9 cellular contexts compared by ENCODE assay signal in genomic region chr2:138373993-138374408, GRCh38.
A peak's percentile ranks its signal among the peaks of the same experiment; 100 is the strongest.
DNase-seq lines count a peak whose midpoint lies in the region; ATAC-seq and TF ChIP-seq lines count a peak whose summit lies in the region.
"Had no signal": no experiment of that assay in that cellular context is flagged by ENCODE, and none has a peak within 500 bp of the region (broad histone marks: within the 10 kb centered on the region; RNA-seq: fewer than 3 reads in every experiment).

No MANE protein-coding gene starts in this region.

- H3K27ac ChIP-seq in Karpas-422 (ENCODE audit: low read length) (no peak overlapping the region), spleen (no peak overlapping the region)
- H3K27ac ChIP-seq: epithelial cell of prostate had no signal

- no peak overlapping the region for H3K4me3 ChIP-seq in Karpas-422 (ENCODE audit: low read length)
- no peak overlapping the region for H3K4me3 ChIP-seq in spleen

- no peak overlapping the region for H2AFZ ChIP-seq in Karpas-422 (ENCODE audit: low read length)

- 0 out of 2 replicates have a peak, but pooled peaks cover 2% of the 10 kb centered on the region for H3K27me3 ChIP-seq in Karpas-422 (ENCODE audit: low read length)
- H3K27me3 ChIP-seq in spleen (replicated peaks in 1 of 7), result no peaks in the 10 kb centered on the region

- H3K9me2 ChIP-seq in Karpas-422 (replicated peaks; ENCODE audit: insufficient read depth, low read length), result no peaks in the 10 kb centered on the region

- no peaks in the 10 kb centered on the region for H3K4me1 Mint-ChIP-seq in effector memory CD8-positive, alpha-beta T cell (ENCODE audit: low read depth in 2 of 2)

- no peak overlapping the region for H3K9ac ChIP-seq in Karpas-422 (ENCODE audit: low read length)

- 0 out of 2 replicates have a peak, but pooled peaks cover 5% of the 10 kb centered on the region for H4K20me1 ChIP-seq in Karpas-422 (ENCODE audit: insufficient read depth, low read depth, low read length)

- no peaks in the 10 kb centered on the region for H3K27me3 Mint-ChIP-seq in effector memory CD8-positive, alpha-beta T cell

- H3K9me3 ChIP-seq in Karpas-422 (ENCODE audit: low read length) (no peaks in the 10 kb centered on the region), spleen (no peaks in the 10 kb centered on the region)

- H3K79me2 ChIP-seq in Karpas-422 (ENCODE audit: low read length), result no peaks in the 10 kb centered on the region

- 64 to 86% (median 78%) methylated on average over 1 of the region's 1 CpG for WGBS in spleen, 5 donors

- intact Hi-C loops in spleen (cut with DNase I; ENCODE audit: low total_unique reads), result no loop called here

- H3K9me3 Mint-ChIP-seq in effector memory CD8-positive, alpha-beta T cell, result peaks cover 0 to 7% of the 10 kb centered on the region in 2 donors

- H3K4me3 Mint-ChIP-seq in effector memory CD8-positive, alpha-beta T cell, result no peak overlapping the region

- DNase-seq in AG08395 (ENCODE audit: low spot score) (peak; percentile 42), Karpas-422 (peak; percentile 69), foreskin melanocyte (peak; percentile 11), spleen (no peak)
- no peak for DNase-seq in stimulated activated CD8-positive, alpha-beta memory T cell treated with anti-CD3 and anti-CD28 coated beads, Interleukin-4, amount 100 ng/mL, for 48 hours
- no peak for DNase-seq in effector memory CD8-positive, alpha-beta T cell

- ATAC-seq in GM18502 (IDR thresholded peaks at IDR 0.05; ENCODE audit: poor library complexity, unreplicated experiment) (peak; percentile 69), SK-N-SH treated with all-trans-retinoic acid at 6 μM for 48 hours (peak; percentile 71)
- no peak for ATAC-seq in effector memory CD8-positive, alpha-beta T cell (replicated peaks)

- no peaks in the 10 kb centered on the region for H3K36me3 ChIP-seq in Karpas-422 (ENCODE audit: insufficient read depth, low read length)
- H3K36me3 ChIP-seq in spleen, result no peaks in the 10 kb centered on the region

- TF ChIP-seq POLR2A in spleen (IDR thresholded peaks at IDR 0.05), result no peak

- peak in 6 of 11 experiments; percentile 19 to 53 (median 42) for TF ChIP-seq CTCF in spleen (IDR thresholded peaks at IDR 0.05 in 8 of 11, conservative IDR thresholded peaks at IDR 0.05 in 3 of 11)

- no peaks in the 10 kb centered on the region for H3K36me3 Mint-ChIP-seq in effector memory CD8-positive, alpha-beta T cell (ENCODE audit: insufficient read depth)

- no peak overlapping the region for H3K4me2 ChIP-seq in Karpas-422 (ENCODE audit: low read depth, low read length, poor library complexity, severe bottlenecking)

- no peaks in the 10 kb centered on the region for H3K4me1 ChIP-seq in Karpas-422 (ENCODE audit: low read length)
- H3K4me1 ChIP-seq in spleen, result no peaks in the 10 kb centered on the region

- H3K27ac Mint-ChIP-seq in effector memory CD8-positive, alpha-beta T cell, result no peak overlapping the region

TF ChIP-seq in SK-N-SH treated with all-trans-retinoic acid at 6 μM for 48 hours, 23 proteins besides CTCF, POLR2A, EP300 and RAD21:
- TF ChIP-seq PPARA (CRISPR knock-in tag; IDR thresholded peaks at IDR 0.05; ENCODE audit: borderline replicate concordance) (no peak), OSR1 (CRISPR knock-in tag; IDR thresholded peaks at IDR 0.05) (no peak), CREB5 (CRISPR knock-in tag; IDR thresholded peaks at IDR 0.05; ENCODE audit: low read depth) (no peak), TCF4 (CRISPR knock-in tag; IDR thresholded peaks at IDR 0.05; ENCODE audit: borderline replicate concordance) (peak; percentile 58; the same call in 1 of the 2 replicates), SNAI2 (CRISPR knock-in tag; IDR thresholded peaks at IDR 0.05) (no peak), GLIS3 (CRISPR knock-in tag; IDR thresholded peaks at IDR 0.05) (no peak), ZFP3 (CRISPR knock-in tag; IDR thresholded peaks at IDR 0.05) (no peak), TOX (CRISPR knock-in tag; IDR thresholded peaks at IDR 0.05; ENCODE audit: borderline replicate concordance) (no peak), CSRNP3 (CRISPR knock-in tag; IDR thresholded peaks at IDR 0.05) (no peak), ZNF565 (CRISPR knock-in tag; conservative IDR thresholded peaks at IDR 0.05; ENCODE audit: low read depth) (no peak), TSHZ2 (CRISPR knock-in tag; IDR thresholded peaks at IDR 0.05) (no peak), PATZ1 (CRISPR knock-in tag; IDR thresholded peaks at IDR 0.05; ENCODE audit: borderline replicate concordance) (no peak), ISL1 (CRISPR knock-in tag; IDR thresholded peaks at IDR 0.05) (peak; percentile 68), ZNF70 (CRISPR knock-in tag; IDR thresholded peaks at IDR 0.05) (no peak), ZC3H10 (CRISPR knock-in tag; IDR thresholded peaks at IDR 0.05) (no peak)

Comparison
In these comparisons a context has a peak if more than half of its experiments do, and no peak if none do; other contexts are left out.
1. DNase-seq: peak in AG08395 (single experiment), Karpas-422 (single experiment) and foreskin melanocyte (single experiment); none in spleen (single experiment), stimulated activated CD8-positive, alpha-beta memory T cell treated with anti-CD3 and anti-CD28 coated beads, Interleukin-4, amount 100 ng/mL, for 48 hours (single experiment) and effector memory CD8-positive, alpha-beta T cell (0 of 3).